1 cellular context compared by ENCODE assay signal in genomic region chr11:47431356-47432083, GRCh38.
TF ChIP-seq lines count a peak whose summit lies in the region.

No MANE protein-coding gene starts in this region.

TF ChIP-seq in HepG2, 621 proteins besides CTCF, POLR2A, EP300 and RAD21 (continued from another document):
- TF ChIP-seq ZNF792 (CRISPR knock-in tag; IDR thresholded peaks at IDR 0.05) (no peak), MAX (IDR thresholded peaks at IDR 0.05) (no peak), SUZ12 (IDR thresholded peaks at IDR 0.05; ENCODE audit: low read depth, low read length) (no peak), ZKSCAN1 (IDR thresholded peaks at IDR 0.05; ENCODE audit: low read length) (no peak), ZSCAN22 (CRISPR knock-in tag; IDR thresholded peaks at IDR 0.05) (no peak), SMC3 (IDR thresholded peaks at IDR 0.05; ENCODE audit: low read length) (no peak), ZNF558 (CRISPR knock-in tag; IDR thresholded peaks at IDR 0.05; ENCODE audit: borderline replicate concordance) (no peak), RORA (CRISPR knock-in tag; IDR thresholded peaks at IDR 0.05) (no peak), GABPB1 (CRISPR knock-in tag; IDR thresholded peaks at IDR 0.05) (0 out of 2 replicates have a peak, but pooled peaks have one; percentile 10), NCOR1 (IDR thresholded peaks at IDR 0.05; ENCODE audit: borderline replicate concordance, low read length) (peak; percentile 68; the same call in 1 of the 2 replicates), ZNF501 (CRISPR knock-in tag; IDR thresholded peaks at IDR 0.05) (peak; percentile 62; the same call in 1 of the 2 replicates), TSC22D2 (CRISPR knock-in tag; IDR thresholded peaks at IDR 0.05; ENCODE audit: borderline replicate concordance) (no peak), AHR (CRISPR knock-in tag; IDR thresholded peaks at IDR 0.05) (no peak), ZNF550 (CRISPR knock-in tag; IDR thresholded peaks at IDR 0.05; ENCODE audit: borderline replicate concordance) (no peak), NAIF1 (CRISPR knock-in tag; IDR thresholded peaks at IDR 0.05; ENCODE audit: borderline replicate concordance) (no peak), ISL2 (CRISPR knock-in tag; IDR thresholded peaks at IDR 0.05) (no peak), SALL1 (CRISPR knock-in tag; IDR thresholded peaks at IDR 0.05) (peak; percentile 28), JUNB (CRISPR knock-in tag; IDR thresholded peaks at IDR 0.05; ENCODE audit: borderline replicate concordance) (no peak), ZNF790 (CRISPR knock-in tag; IDR thresholded peaks at IDR 0.05; ENCODE audit: borderline replicate concordance) (no peak), RARA (CRISPR knock-in tag; IDR thresholded peaks at IDR 0.05) (no peak), PBX3 (CRISPR knock-in tag; IDR thresholded peaks at IDR 0.05; ENCODE audit: borderline replicate concordance) (no peak), TEAD2 (CRISPR knock-in tag; IDR thresholded peaks at IDR 0.05) (no peak), SMYD3 (CRISPR knock-in tag; IDR thresholded peaks at IDR 0.05) (no peak), AKAP8 (CRISPR knock-in tag; IDR thresholded peaks at IDR 0.05) (no peak), FOSL2 (CRISPR knock-in tag; IDR thresholded peaks at IDR 0.05) (0 out of 2 replicates have a peak, but pooled peaks have one; percentile 10), THAP9 (CRISPR knock-in tag; IDR thresholded peaks at IDR 0.05; ENCODE audit: borderline replicate concordance) (no peak), RFXAP (CRISPR knock-in tag; IDR thresholded peaks at IDR 0.05; ENCODE audit: borderline replicate concordance) (no peak), ZNF510 (CRISPR knock-in tag; IDR thresholded peaks at IDR 0.05; ENCODE audit: low read depth) (no peak), NR2F1 (CRISPR knock-in tag; IDR thresholded peaks at IDR 0.05) (peak; percentile 34 to 43; a peak in 1 of 4 replicates), IRF1 (CRISPR knock-in tag; IDR thresholded peaks at IDR 0.05; ENCODE audit: low read depth) (no peak), MAFG (CRISPR knock-in tag; IDR thresholded peaks at IDR 0.05) (no peak), ZNF431 (CRISPR knock-in tag; IDR thresholded peaks at IDR 0.05; ENCODE audit: borderline replicate concordance, low read depth) (no peak), THAP11 (CRISPR knock-in tag; IDR thresholded peaks at IDR 0.05) (no peak), KAT8 (CRISPR knock-in tag; IDR thresholded peaks at IDR 0.05) (peak; percentile 13; the same call in 1 of the 2 replicates), SYNCRIP (IDR thresholded peaks at IDR 0.05; ENCODE audit: insufficient read depth, low read depth, low read length) (no peak), HDAC2 (CRISPR knock-in tag; IDR thresholded peaks at IDR 0.05) (0 out of 2 replicates have a peak, but pooled peaks have one; percentile 43), ZNF703 (CRISPR knock-in tag; IDR thresholded peaks at IDR 0.05; ENCODE audit: borderline replicate concordance) (no peak), U2AF1 (optimal IDR thresholded peaks at IDR 0.05; ENCODE audit: low read depth, low read length) (no peak), BRCA1 (CRISPR knock-in tag; IDR thresholded peaks at IDR 0.05) (no peak), FOXK2 (IDR thresholded peaks at IDR 0.05) (no peak), JUND (CRISPR knock-in tag; IDR thresholded peaks at IDR 0.05) (no peak), SOX13 (IDR thresholded peaks at IDR 0.05) (no peak), SOX13 (CRISPR knock-in tag; conservative IDR thresholded peaks at IDR 0.05 in 1 of 2, IDR thresholded peaks at IDR 0.05 in 1 of 2) (peak in 1 of 2 experiments; percentile 88; a peak in 2 of 4 replicates), RARG (CRISPR knock-in tag; IDR thresholded peaks at IDR 0.05; ENCODE audit: low read depth) (no peak)
